1 cellular context compared by ENCODE assay signal in genomic region chr6:33856034-33856590, GRCh38.
TF ChIP-seq lines count a peak whose summit lies in the region.

No MANE protein-coding gene starts in this region.

TF ChIP-seq in H1, 55 proteins besides CTCF, POLR2A, EP300 and RAD21:
- no peak for TF ChIP-seq KDM5A (IDR thresholded peaks at IDR 0.05; ENCODE audit: low read length)
- TF ChIP-seq BCL11A (IDR thresholded peaks at IDR 0.05; ENCODE audit: low read depth in 2 of 2, low read length in 2 of 2), result no peak
- TF ChIP-seq BRCA1 (IDR thresholded peaks at IDR 0.05; ENCODE audit: low read depth, low read length), result no peak
- no peak for TF ChIP-seq TAF1 (IDR thresholded peaks at IDR 0.05; ENCODE audit: low read depth, low read length)
- TF ChIP-seq RFX5 (IDR thresholded peaks at IDR 0.05; ENCODE audit: borderline replicate concordance, low read depth, low read length), result no peak
- no peak for TF ChIP-seq HDAC2 (IDR thresholded peaks at IDR 0.05; ENCODE audit: borderline replicate concordance in 1 of 2, low read depth in 2 of 2, low read length in 2 of 2)
- no peak for TF ChIP-seq ASH2L (IDR thresholded peaks at IDR 0.05; ENCODE audit: low read length)
- no peak for TF ChIP-seq CREB1 (IDR thresholded peaks at IDR 0.05)
- no peak for TF ChIP-seq POLR2AphosphoS5 (IDR thresholded peaks at IDR 0.05; ENCODE audit: low read depth, low read length)
- TF ChIP-seq SP2 (IDR thresholded peaks at IDR 0.05; ENCODE audit: low read length), result no peak
- no peak for TF ChIP-seq HDAC6 (IDR thresholded peaks at IDR 0.05; ENCODE audit: low read depth, low read length)
- TF ChIP-seq FOSL1 (IDR thresholded peaks at IDR 0.05; ENCODE audit: insufficient read depth, low read depth, low read length), result no peak
- no peak for TF ChIP-seq SIX5 (IDR thresholded peaks at IDR 0.05; ENCODE audit: low read depth, low read length)
- no peak for TF ChIP-seq RBBP5 (IDR thresholded peaks at IDR 0.05; ENCODE audit: borderline replicate concordance, low read depth, low read length)
- no peak for TF ChIP-seq GABPA (IDR thresholded peaks at IDR 0.05; ENCODE audit: borderline replicate concordance, insufficient read depth, low read length)
- TF ChIP-seq SAP30 (IDR thresholded peaks at IDR 0.05; ENCODE audit: insufficient read depth, insufficient replicate concordance, low read length), result no peak
- no peak for TF ChIP-seq PHF8 (conservative IDR thresholded peaks at IDR 0.05; ENCODE audit: low read depth, low read length)
